In the genomic region with DNA sequence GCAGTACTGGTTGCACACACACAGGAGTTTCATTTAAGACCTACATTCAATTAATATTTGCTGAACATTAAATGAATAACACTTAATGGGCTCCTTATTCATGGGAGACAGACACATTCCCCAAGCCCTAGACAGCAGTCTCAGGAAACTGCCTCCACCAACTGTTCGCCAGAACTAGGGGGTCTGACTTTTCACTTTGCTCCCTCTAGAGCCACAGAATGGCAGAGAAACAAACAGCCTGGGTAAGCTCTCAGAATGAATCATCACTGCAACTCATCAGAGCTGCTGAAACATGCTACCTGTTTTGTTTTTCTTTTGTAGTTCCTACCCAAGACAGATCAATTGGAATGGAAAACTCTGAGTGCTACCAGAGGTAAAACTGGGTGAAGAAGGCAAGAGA, we compare ENCODE assay signal across 8 cellular contexts.
DNase-seq lines count a peak whose midpoint lies in the region; ATAC-seq lines count a peak whose summit lies in the region.

No MANE protein-coding gene starts in this region.

- no peaks in the 10 kb centered on the region for H3K9me3 Mint-ChIP-seq in effector memory CD8-positive, alpha-beta T cell
- H3K9me3 Mint-ChIP-seq in stimulated activated naive CD8-positive, alpha-beta T cell treated with anti-CD3 and anti-CD28 coated beads, Interleukin-15, Interleukin-2, amounts not matched to agents 100 ng/mL and 50 ng/mL, for 24 hours, result no peaks in the 10 kb centered on the region

- peaks cover 36% of the 10 kb centered on the region for H3K36me3 Mint-ChIP-seq in effector memory CD8-positive, alpha-beta T cell (ENCODE audit: insufficient read depth)
- H3K36me3 Mint-ChIP-seq in stimulated activated naive CD8-positive, alpha-beta T cell treated with anti-CD3 and anti-CD28 coated beads, Interleukin-15, Interleukin-2, amounts not matched to agents 100 ng/mL and 50 ng/mL, for 24 hours (ENCODE audit: low read depth), result peaks cover 35% of the 10 kb centered on the region

- no peak overlapping the region for H3K4me3 Mint-ChIP-seq in effector memory CD8-positive, alpha-beta T cell
- H3K4me3 Mint-ChIP-seq in stimulated activated naive CD8-positive, alpha-beta T cell treated with anti-CD3 and anti-CD28 coated beads, Interleukin-15, Interleukin-2, amounts not matched to agents 100 ng/mL and 50 ng/mL, for 24 hours, result no peak overlapping the region

- DNase-seq in NCI-H1694 (lab: John Stamatoyannopoulos, UW) (peak; percentile 35), NCI-H1694 treated with DMSO at 0.1 percent for 48 hours (lab: John Stamatoyannopoulos, UW) (no peak), GOT3 (lab: John Stamatoyannopoulos, UW) (no peak), NOMO-1 (lab: John Stamatoyannopoulos, UW; ENCODE audit: unreplicated experiment in 2 of 2) (no peak), GDM1 (lab: John Stamatoyannopoulos, UW) (no peak)
- no peak for DNase-seq in effector memory CD8-positive, alpha-beta T cell

- peak overlapping the region; percentile 9 to 21 for H3K27ac Mint-ChIP-seq in effector memory CD8-positive, alpha-beta T cell
- H3K27ac Mint-ChIP-seq in stimulated activated naive CD8-positive, alpha-beta T cell treated with anti-CD3 and anti-CD28 coated beads, Interleukin-15, Interleukin-2, amounts not matched to agents 100 ng/mL and 50 ng/mL, for 24 hours, result peak overlapping the region; percentile 2

- H3K4me1 Mint-ChIP-seq in effector memory CD8-positive, alpha-beta T cell (ENCODE audit: low read depth in 2 of 2), result peaks cover 9% of the 10 kb centered on the region in 2 donors
- H3K4me1 Mint-ChIP-seq in stimulated activated naive CD8-positive, alpha-beta T cell treated with anti-CD3 and anti-CD28 coated beads, Interleukin-15, Interleukin-2, amounts not matched to agents 100 ng/mL and 50 ng/mL, for 24 hours (ENCODE audit: low read depth), result peaks cover 38% of the 10 kb centered on the region

- no peaks in the 10 kb centered on the region for H3K27me3 Mint-ChIP-seq in effector memory CD8-positive, alpha-beta T cell
- H3K27me3 Mint-ChIP-seq in stimulated activated naive CD8-positive, alpha-beta T cell treated with anti-CD3 and anti-CD28 coated beads, Interleukin-15, Interleukin-2, amounts not matched to agents 100 ng/mL and 50 ng/mL, for 24 hours, result no peaks in the 10 kb centered on the region

- ATAC-seq in HG03571 (IDR thresholded peaks at IDR 0.05; ENCODE audit: unreplicated experiment), result peak; percentile 63
- no peak for ATAC-seq in effector memory CD8-positive, alpha-beta T cell (replicated peaks)
